ENCODE assay signal across 1 cellular context in the genomic region with DNA sequence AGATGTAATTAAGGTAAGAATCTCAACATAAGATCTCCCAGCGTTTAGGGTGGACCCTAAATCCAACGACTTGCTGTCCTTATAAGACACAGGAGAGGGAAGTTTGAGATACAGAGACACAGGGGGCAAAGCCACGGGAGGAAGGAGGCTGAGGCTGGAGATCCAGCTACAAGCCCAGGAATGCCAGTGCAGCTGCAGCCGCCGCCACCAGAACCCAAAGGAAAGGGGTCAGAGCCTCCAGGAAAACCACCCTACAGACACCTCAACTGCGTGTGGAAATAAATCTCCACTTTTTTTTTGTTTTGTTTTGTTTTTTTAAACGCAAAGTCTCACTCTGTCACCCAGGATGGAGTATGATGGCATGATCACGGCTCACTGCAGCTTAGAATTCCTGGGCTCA.
TF ChIP-seq lines count a peak whose summit lies in the region.

No MANE protein-coding gene starts in this region.

TF ChIP-seq in GM23338, 12 proteins besides CTCF, POLR2A, EP300 and RAD21 (continued from another document):
- TF ChIP-seq, protein P1, sequence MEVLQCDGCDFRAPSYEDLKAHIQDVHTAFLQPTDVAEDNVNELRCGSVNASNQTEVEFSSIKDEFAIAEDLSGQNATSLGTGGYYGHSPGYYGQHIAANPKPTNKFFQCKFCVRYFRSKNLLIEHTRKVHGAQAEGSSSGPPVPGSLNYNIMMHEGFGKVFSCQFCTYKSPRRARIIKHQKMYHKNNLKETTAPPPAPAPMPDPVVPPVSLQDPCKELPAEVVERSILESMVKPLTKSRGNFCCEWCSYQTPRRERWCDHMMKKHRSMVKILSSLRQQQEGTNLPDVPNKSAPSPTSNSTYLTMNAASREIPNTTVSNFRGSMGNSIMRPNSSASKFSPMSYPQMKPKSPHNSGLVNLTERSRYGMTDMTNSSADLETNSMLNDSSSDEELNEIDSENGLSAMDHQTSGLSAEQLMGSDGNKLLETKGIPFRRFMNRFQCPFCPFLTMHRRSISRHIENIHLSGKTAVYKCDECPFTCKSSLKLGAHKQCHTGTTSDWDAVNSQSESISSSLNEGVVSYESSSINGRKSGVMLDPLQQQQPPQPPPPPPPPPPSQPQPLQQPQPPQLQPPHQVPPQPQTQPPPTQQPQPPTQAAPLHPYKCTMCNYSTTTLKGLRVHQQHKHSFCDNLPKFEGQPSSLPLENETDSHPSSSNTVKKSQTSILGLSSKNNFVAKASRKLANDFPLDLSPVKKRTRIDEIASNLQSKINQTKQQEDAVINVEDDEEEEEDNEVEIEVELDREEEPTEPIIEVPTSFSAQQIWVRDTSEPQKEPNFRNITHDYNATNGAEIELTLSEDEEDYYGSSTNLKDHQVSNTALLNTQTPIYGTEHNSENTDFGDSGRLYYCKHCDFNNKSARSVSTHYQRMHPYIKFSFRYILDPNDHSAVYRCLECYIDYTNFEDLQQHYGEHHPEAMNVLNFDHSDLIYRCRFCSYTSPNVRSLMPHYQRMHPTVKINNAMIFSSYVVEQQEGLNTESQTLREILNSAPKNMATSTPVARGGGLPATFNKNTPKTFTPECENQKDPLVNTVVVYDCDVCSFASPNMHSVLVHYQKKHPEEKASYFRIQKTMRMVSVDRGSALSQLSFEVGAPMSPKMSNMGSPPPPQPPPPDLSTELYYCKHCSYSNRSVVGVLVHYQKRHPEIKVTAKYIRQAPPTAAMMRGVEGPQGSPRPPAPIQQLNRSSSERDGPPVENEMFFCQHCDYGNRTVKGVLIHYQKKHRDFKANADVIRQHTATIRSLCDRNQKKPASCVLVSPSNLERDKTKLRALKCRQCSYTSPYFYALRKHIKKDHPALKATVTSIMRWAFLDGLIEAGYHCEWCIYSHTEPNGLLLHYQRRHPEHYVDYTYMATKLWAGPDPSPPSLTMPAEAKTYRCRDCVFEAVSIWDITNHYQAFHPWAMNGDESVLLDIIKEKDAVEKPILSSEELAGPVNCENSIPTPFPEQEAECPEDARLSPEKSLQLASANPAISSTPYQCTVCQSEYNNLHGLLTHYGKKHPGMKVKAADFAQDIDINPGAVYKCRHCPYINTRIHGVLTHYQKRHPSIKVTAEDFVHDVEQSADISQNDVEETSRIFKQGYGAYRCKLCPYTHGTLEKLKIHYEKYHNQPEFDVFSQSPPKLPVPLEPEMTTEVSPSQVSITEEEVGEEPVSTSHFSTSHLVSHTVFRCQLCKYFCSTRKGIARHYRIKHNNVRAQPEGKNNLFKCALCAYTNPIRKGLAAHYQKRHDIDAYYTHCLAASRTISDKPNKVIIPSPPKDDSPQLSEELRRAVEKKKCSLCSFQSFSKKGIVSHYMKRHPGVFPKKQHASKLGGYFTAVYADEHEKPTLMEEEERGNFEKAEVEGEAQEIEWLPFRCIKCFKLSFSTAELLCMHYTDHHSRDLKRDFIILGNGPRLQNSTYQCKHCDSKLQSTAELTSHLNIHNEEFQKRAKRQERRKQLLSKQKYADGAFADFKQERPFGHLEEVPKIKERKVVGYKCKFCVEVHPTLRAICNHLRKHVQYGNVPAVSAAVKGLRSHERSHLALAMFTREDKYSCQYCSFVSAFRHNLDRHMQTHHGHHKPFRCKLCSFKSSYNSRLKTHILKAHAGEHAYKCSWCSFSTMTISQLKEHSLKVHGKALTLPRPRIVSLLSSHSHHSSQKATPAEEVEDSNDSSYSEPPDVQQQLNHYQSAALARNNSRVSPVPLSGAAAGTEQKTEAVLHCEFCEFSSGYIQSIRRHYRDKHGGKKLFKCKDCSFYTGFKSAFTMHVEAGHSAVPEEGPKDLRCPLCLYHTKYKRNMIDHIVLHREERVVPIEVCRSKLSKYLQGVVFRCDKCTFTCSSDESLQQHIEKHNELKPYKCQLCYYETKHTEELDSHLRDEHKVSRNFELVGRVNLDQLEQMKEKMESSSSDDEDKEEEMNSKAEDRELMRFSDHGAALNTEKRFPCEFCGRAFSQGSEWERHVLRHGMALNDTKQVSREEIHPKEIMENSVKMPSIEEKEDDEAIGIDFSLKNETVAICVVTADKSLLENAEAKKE (CRISPR knock-in tag; IDR thresholded peaks at IDR 0.05) = no peak
- no peak for TF ChIP-seq NANOG (IDR thresholded peaks at IDR 0.05; ENCODE audit: borderline replicate concordance)
- TF ChIP-seq CREB1 (CRISPR knock-in tag; IDR thresholded peaks at IDR 0.05; ENCODE audit: low read depth) = no peak
- TF ChIP-seq STAT1 (IDR thresholded peaks at IDR 0.05; ENCODE audit: unreplicated experiment) = no peak
- no peak for TF ChIP-seq EZH2 (IDR thresholded peaks at IDR 0.05; ENCODE audit: low read depth, unreplicated experiment)
- no peak for TF ChIP-seq ZNF331 (CRISPR knock-in tag; IDR thresholded peaks at IDR 0.05; ENCODE audit: low read depth)
- TF ChIP-seq, protein P2, sequence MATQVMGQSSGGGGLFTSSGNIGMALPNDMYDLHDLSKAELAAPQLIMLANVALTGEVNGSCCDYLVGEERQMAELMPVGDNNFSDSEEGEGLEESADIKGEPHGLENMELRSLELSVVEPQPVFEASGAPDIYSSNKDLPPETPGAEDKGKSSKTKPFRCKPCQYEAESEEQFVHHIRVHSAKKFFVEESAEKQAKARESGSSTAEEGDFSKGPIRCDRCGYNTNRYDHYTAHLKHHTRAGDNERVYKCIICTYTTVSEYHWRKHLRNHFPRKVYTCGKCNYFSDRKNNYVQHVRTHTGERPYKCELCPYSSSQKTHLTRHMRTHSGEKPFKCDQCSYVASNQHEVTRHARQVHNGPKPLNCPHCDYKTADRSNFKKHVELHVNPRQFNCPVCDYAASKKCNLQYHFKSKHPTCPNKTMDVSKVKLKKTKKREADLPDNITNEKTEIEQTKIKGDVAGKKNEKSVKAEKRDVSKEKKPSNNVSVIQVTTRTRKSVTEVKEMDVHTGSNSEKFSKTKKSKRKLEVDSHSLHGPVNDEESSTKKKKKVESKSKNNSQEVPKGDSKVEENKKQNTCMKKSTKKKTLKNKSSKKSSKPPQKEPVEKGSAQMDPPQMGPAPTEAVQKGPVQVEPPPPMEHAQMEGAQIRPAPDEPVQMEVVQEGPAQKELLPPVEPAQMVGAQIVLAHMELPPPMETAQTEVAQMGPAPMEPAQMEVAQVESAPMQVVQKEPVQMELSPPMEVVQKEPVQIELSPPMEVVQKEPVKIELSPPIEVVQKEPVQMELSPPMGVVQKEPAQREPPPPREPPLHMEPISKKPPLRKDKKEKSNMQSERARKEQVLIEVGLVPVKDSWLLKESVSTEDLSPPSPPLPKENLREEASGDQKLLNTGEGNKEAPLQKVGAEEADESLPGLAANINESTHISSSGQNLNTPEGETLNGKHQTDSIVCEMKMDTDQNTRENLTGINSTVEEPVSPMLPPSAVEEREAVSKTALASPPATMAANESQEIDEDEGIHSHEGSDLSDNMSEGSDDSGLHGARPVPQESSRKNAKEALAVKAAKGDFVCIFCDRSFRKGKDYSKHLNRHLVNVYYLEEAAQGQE (IDR thresholded peaks at IDR 0.05; ENCODE audit: unreplicated experiment) = no peak
- no peak for TF ChIP-seq EZH2phosphoT487 (IDR thresholded peaks at IDR 0.05; ENCODE audit: unreplicated experiment)
- no peak for TF ChIP-seq ZNF114 (CRISPR knock-in tag; IDR thresholded peaks at IDR 0.05)
- no peak for TF ChIP-seq JUNB (IDR thresholded peaks at IDR 0.05; ENCODE audit: unreplicated experiment)
- TF ChIP-seq, protein P3, sequence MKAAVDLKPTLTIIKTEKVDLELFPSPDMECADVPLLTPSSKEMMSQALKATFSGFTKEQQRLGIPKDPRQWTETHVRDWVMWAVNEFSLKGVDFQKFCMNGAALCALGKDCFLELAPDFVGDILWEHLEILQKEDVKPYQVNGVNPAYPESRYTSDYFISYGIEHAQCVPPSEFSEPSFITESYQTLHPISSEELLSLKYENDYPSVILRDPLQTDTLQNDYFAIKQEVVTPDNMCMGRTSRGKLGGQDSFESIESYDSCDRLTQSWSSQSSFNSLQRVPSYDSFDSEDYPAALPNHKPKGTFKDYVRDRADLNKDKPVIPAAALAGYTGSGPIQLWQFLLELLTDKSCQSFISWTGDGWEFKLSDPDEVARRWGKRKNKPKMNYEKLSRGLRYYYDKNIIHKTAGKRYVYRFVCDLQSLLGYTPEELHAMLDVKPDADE (IDR thresholded peaks at IDR 0.05) = no peak
